In genomic region chr1:38044224-38045215, GRCh38 we compare ENCODE assay signal across 8 cellular contexts. TPM values are rescaled to one million over a fixed set of nuclear protein-coding genes. Genes with fewer than 3 reads are reported as not detected.
DNase-seq lines count a peak whose midpoint lies in the region; ATAC-seq lines count a peak whose summit lies in the region.

No MANE protein-coding gene starts in this region.

- no peak overlapping the region for H3K27ac ChIP-seq in CD8-positive, alpha-beta memory T cell (ENCODE audit: low read depth, low read length)
- H3K27ac ChIP-seq in neuronal stem cell (replicated peaks; ENCODE audit: low read length): peak overlapping the region; percentile 50

- no peaks in the 10 kb centered on the region for H3K36me3 ChIP-seq in CD8-positive, alpha-beta memory T cell (ENCODE audit: insufficient read depth, low read length)
- H3K36me3 ChIP-seq in neuronal stem cell (replicated peaks in 1 of 2; ENCODE audit: control insufficient read depth in 2 of 2, insufficient read depth in 2 of 2, low read length in 2 of 2) (peaks cover 12 to 59% of the 10 kb centered on the region in 2 donors), HAP-1 (replicated peaks) (no peaks in the 10 kb centered on the region)

- no peak overlapping the region for H2BK5ac ChIP-seq in neuronal stem cell (ENCODE audit: low read length)

- peak overlapping the region; percentile 74 for H3K18ac ChIP-seq in neuronal stem cell (ENCODE audit: low read length)

- POLR2A ChIA-PET in CD8-positive, alpha-beta memory T cell (lab: Charles Lee): interaction anchor here (1.2 kb wide), 1 partner anchor 14 kb away, joined by 4 read pairs; no protein-coding TSS in a partner anchor

- H3K36me3 Mint-ChIP-seq in CD8-positive, alpha-beta memory T cell: no peaks in the 10 kb centered on the region
- peaks cover 3% of the 10 kb centered on the region for H3K36me3 Mint-ChIP-seq in effector memory CD8-positive, alpha-beta T cell (ENCODE audit: insufficient read depth)

- peak overlapping the region; percentile 25 for H2BK15ac ChIP-seq in neuronal stem cell (ENCODE audit: low read length)

- H3K9ac ChIP-seq in neuronal stem cell (ENCODE audit: low read depth, low read length, poor library complexity): peak overlapping the region; percentile 89

- no peak overlapping the region for H3K27ac Mint-ChIP-seq in CD8-positive, alpha-beta memory T cell
- no peak overlapping the region for H3K27ac Mint-ChIP-seq in effector memory CD8-positive, alpha-beta T cell

- peak overlapping the region; percentile 54 to 86 (median 78) for H3K4me3 Mint-ChIP-seq in CD8-positive, alpha-beta memory T cell
- H3K4me3 Mint-ChIP-seq in effector memory CD8-positive, alpha-beta T cell: peak overlapping the region; percentile 80 to 84

- no CpG with 5 or more reads among the region's 70 CpGs for WGBS in neuronal stem cell (ENCODE audit: extremely low coverage in 2 of 2, insufficient read length in 2 of 2, insufficient replicate concordance in 1 of 2), 2 donors

- H3K27me3 ChIP-seq in CD8-positive, alpha-beta memory T cell (ENCODE audit: insufficient read depth, low read length, poor library complexity, severe bottlenecking): peaks cover 36% of the 10 kb centered on the region
- H3K27me3 ChIP-seq in neuronal stem cell (ENCODE audit: control insufficient read depth in 3 of 3, insufficient read depth in 3 of 3, low read depth in 1 of 3, low read length in 3 of 3) (no peaks in the 10 kb centered on the region), HAP-1 (ENCODE audit: low read depth) (peaks cover 3% of the 10 kb centered on the region; the same call in 1 of the 2 replicates)

- H2AK5ac ChIP-seq in neuronal stem cell (ENCODE audit: low read depth, low read length): no peak overlapping the region

- peaks cover 11 to 21% (median 11%) of the 10 kb centered on the region in 3 donors for H3K4me1 Mint-ChIP-seq in CD8-positive, alpha-beta memory T cell
- peaks cover 8 to 10% of the 10 kb centered on the region in 2 donors for H3K4me1 Mint-ChIP-seq in effector memory CD8-positive, alpha-beta T cell (ENCODE audit: low read depth in 2 of 2)

- H4K8ac ChIP-seq in neuronal stem cell (ENCODE audit: low read depth, low read length): no peak overlapping the region

- H3K4me3 ChIP-seq in CD8-positive, alpha-beta memory T cell (ENCODE audit: low read length): no peak overlapping the region
- H3K4me3 ChIP-seq in neuronal stem cell (ENCODE audit: low read length in 2 of 2) (peak overlapping the region; percentile 72 to 87), HAP-1 (no peak overlapping the region)

- H3K4me2 ChIP-seq in neuronal stem cell (ENCODE audit: insufficient read depth, low read length, poor library complexity, severe bottlenecking): peak overlapping the region; percentile 81

- DNase-seq in CD8-positive, alpha-beta memory T cell: no peak
- DNase-seq in NCI-H526 treated with DMSO at 0.1 percent for 48 hours (lab: John Stamatoyannopoulos, UW) (peak; percentile 73), neuronal stem cell (ENCODE audit: low spot score) (no peak), HAP-1 (ENCODE audit: low spot score in 2 of 2) (no peak), cerebellum (ENCODE audit: low spot score) (no peak), LoVo (ENCODE audit: low spot score) (no peak)
- no peak for DNase-seq in effector memory CD8-positive, alpha-beta T cell

- peaks cover 43 to 48% of the 10 kb centered on the region in 2 donors for H3K27me3 Mint-ChIP-seq in CD8-positive, alpha-beta memory T cell
- peaks cover 45 to 56% of the 10 kb centered on the region in 2 donors for H3K27me3 Mint-ChIP-seq in effector memory CD8-positive, alpha-beta T cell

- no peak overlapping the region for H2AFZ ChIP-seq in neuronal stem cell (ENCODE audit: low read length)

- H2BK120ac ChIP-seq in neuronal stem cell (ENCODE audit: low read depth, low read length): no peak overlapping the region

- H4K91ac ChIP-seq in neuronal stem cell (ENCODE audit: low read depth, low read length, poor library complexity): no peak overlapping the region

- CTCF ChIA-PET in CD8-positive, alpha-beta memory T cell (lab: Charles Lee): interaction anchor here (1.0 kb wide), 1 partner anchor 27 kb away, joined by 3 read pairs; no protein-coding TSS in a partner anchor

- ATAC-seq in effector memory CD8-positive, alpha-beta T cell (replicated peaks): no peak
- no peak for ATAC-seq in GM19023 (IDR thresholded peaks at IDR 0.05; ENCODE audit: unreplicated experiment)

- H3K9me3 ChIP-seq in CD8-positive, alpha-beta memory T cell (ENCODE audit: low read length): no peaks in the 10 kb centered on the region
- H3K9me3 ChIP-seq in neuronal stem cell (replicated peaks in 1 of 2; ENCODE audit: control insufficient read depth in 2 of 2, insufficient read depth in 1 of 2, low read depth in 1 of 2, low read length in 2 of 2) (peaks cover 2 to 3% of the 10 kb centered on the region in 2 donors), HAP-1 (no peaks in the 10 kb centered on the region)

- in situ Hi-C loops in HAP-1 (cut with MboI; ENCODE audit: low sequenced_read_pairs): loop anchor here (25.0 kb wide), 1 partner anchor 543 kb away; no protein-coding TSS in a partner anchor

- H3K4me1 ChIP-seq in CD8-positive, alpha-beta memory T cell (ENCODE audit: insufficient read depth, low read length): peaks cover 11% of the 10 kb centered on the region
- H3K4me1 ChIP-seq in neuronal stem cell (ENCODE audit: control insufficient read depth in 2 of 2, insufficient read depth in 1 of 2, low read depth in 1 of 2, low read length in 2 of 2) (peaks cover 29 to 36% of the 10 kb centered on the region in 2 donors), HAP-1 (no peaks in the 10 kb centered on the region; the same call in 1 of the 2 replicates)

- H3K9me3 Mint-ChIP-seq in CD8-positive, alpha-beta memory T cell: no peaks in the 10 kb centered on the region
- H3K9me3 Mint-ChIP-seq in effector memory CD8-positive, alpha-beta T cell: no peaks in the 10 kb centered on the region

- H3K79me1 ChIP-seq in neuronal stem cell (ENCODE audit: low read depth, low read length): peaks cover 8% of the 10 kb centered on the region

- H2BK12ac ChIP-seq in neuronal stem cell (ENCODE audit: low read length): no peak overlapping the region

- H3K23ac ChIP-seq in neuronal stem cell (ENCODE audit: low read depth, low read length, poor library complexity): no peak overlapping the region

- H3K4ac ChIP-seq in neuronal stem cell (ENCODE audit: low read length): no peak overlapping the region

- H3K14ac ChIP-seq in neuronal stem cell (ENCODE audit: low read length): no peak overlapping the region

RNA-seq across cellular contexts. Expression of gene POU3F1, which starts 2.1 kb away (rescaled TPM):
- total RNA-seq in CD8-positive, alpha-beta memory T cell: under 1 TPM; 0.44 to 0.57 TPM
- 0.09 TPM for polyA plus RNA-seq in CD8-positive, alpha-beta memory T cell
- 34.6 TPM for polyA plus RNA-seq in neuronal stem cell (2013, experiment 1 of 2)
- 34.4 TPM for polyA plus RNA-seq in neuronal stem cell (2013, experiment 2 of 2)
- not detected for total RNA-seq in cerebellum

RNA-seq across cellular contexts. Expression of gene UTP11, which starts 32.0 kb away (rescaled TPM):
- total RNA-seq in CD8-positive, alpha-beta memory T cell: 10 to 100 TPM; 73.5 to 73.6 TPM
- polyA plus RNA-seq in CD8-positive, alpha-beta memory T cell: 22.4 TPM
- 52.4 TPM for polyA plus RNA-seq in neuronal stem cell (2013, experiment 1 of 2)
- polyA plus RNA-seq in neuronal stem cell (2013, experiment 2 of 2): 53.8 TPM
- 23.2 TPM for total RNA-seq in cerebellum

RNA-seq across cellular contexts. Expression of gene FHL3, which starts 39.2 kb away (rescaled TPM):
- 10 to 100 TPM; 15.4 to 17.5 TPM for total RNA-seq in CD8-positive, alpha-beta memory T cell
- polyA plus RNA-seq in CD8-positive, alpha-beta memory T cell: 19.7 TPM
- polyA plus RNA-seq in neuronal stem cell (2013, experiment 1 of 2): 26.5 TPM
- polyA plus RNA-seq in neuronal stem cell (2013, experiment 2 of 2): 25.9 TPM
- total RNA-seq in cerebellum: 6.1 TPM

RNA-seq across cellular contexts. Expression of gene SF3A3, which starts 54.7 kb away (rescaled TPM):
- total RNA-seq in CD8-positive, alpha-beta memory T cell: 100 to 1,000 TPM; 116 to 129 TPM
- 94.6 TPM for polyA plus RNA-seq in CD8-positive, alpha-beta memory T cell
- polyA plus RNA-seq in neuronal stem cell (2013, experiment 1 of 2): 53.3 TPM
- 50.9 TPM for polyA plus RNA-seq in neuronal stem cell (2013, experiment 2 of 2)
- 51.5 TPM for total RNA-seq in cerebellum

Comparison
In these comparisons a context has a peak if more than half of its experiments do, and no peak if none do; other contexts are left out.
1. H3K4me3 ChIP-seq: peak in neuronal stem cell (2 of 2); none in CD8-positive, alpha-beta memory T cell (single experiment) and HAP-1 (single experiment).